Comparison of ENCODE assay signal across 1 cellular context in genomic region chr22:20080776-20081654, GRCh38.
TF ChIP-seq lines count a peak whose summit lies in the region.

No MANE protein-coding gene starts in this region.

TF ChIP-seq in K562, 482 proteins besides CTCF, POLR2A, EP300 and RAD21 (continued from another document and continues in another):
- TF ChIP-seq, protein P1, sequence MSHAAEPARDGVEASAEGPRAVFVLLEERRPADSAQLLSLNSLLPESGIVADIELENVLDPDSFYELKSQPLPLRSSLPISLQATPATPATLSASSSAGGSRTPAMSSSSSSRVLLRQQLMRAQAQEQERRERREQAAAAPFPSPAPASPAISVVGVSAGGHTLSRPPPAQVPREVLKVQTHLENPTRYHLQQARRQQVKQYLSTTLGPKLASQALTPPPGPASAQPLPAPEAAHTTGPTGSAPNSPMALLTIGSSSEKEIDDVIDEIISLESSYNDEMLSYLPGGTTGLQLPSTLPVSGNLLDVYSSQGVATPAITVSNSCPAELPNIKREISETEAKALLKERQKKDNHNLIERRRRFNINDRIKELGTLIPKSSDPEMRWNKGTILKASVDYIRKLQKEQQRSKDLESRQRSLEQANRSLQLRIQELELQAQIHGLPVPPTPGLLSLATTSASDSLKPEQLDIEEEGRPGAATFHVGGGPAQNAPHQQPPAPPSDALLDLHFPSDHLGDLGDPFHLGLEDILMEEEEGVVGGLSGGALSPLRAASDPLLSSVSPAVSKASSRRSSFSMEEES (CRISPR knock-in tag; IDR thresholded peaks at IDR 0.05) = peak; percentile 19; the same call in 1 of the 2 replicates
- TF ChIP-seq CREB1 (IDR thresholded peaks at IDR 0.05) = no peak
- no peak for TF ChIP-seq CREB1 (CRISPR knock-in tag; IDR thresholded peaks at IDR 0.05)
- TF ChIP-seq ETS2 (tag; IDR thresholded peaks at IDR 0.05; ENCODE audit: borderline replicate concordance, poor library complexity, severe bottlenecking) = no peak
- TF ChIP-seq, protein P2, sequence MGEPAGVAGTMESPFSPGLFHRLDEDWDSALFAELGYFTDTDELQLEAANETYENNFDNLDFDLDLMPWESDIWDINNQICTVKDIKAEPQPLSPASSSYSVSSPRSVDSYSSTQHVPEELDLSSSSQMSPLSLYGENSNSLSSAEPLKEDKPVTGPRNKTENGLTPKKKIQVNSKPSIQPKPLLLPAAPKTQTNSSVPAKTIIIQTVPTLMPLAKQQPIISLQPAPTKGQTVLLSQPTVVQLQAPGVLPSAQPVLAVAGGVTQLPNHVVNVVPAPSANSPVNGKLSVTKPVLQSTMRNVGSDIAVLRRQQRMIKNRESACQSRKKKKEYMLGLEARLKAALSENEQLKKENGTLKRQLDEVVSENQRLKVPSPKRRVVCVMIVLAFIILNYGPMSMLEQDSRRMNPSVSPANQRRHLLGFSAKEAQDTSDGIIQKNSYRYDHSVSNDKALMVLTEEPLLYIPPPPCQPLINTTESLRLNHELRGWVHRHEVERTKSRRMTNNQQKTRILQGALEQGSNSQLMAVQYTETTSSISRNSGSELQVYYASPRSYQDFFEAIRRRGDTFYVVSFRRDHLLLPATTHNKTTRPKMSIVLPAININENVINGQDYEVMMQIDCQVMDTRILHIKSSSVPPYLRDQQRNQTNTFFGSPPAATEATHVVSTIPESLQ (CRISPR knock-in tag; IDR thresholded peaks at IDR 0.05) = no peak
- TF ChIP-seq ARNT (IDR thresholded peaks at IDR 0.05) = no peak
- no peak for TF ChIP-seq POLR3G (IDR thresholded peaks at IDR 0.05; ENCODE audit: extremely low read depth, insufficient read length, insufficient replicate concordance)
- TF ChIP-seq ZNF699 (CRISPR knock-in tag; IDR thresholded peaks at IDR 0.05; ENCODE audit: insufficient replicate concordance) = no peak
- TF ChIP-seq MCM7 (IDR thresholded peaks at IDR 0.05) = no peak
- no peak for TF ChIP-seq CREB3 (tag; conservative IDR thresholded peaks at IDR 0.05; ENCODE audit: low read depth)
- TF ChIP-seq THRAP3 (IDR thresholded peaks at IDR 0.05; ENCODE audit: borderline replicate concordance) = no peak
- TF ChIP-seq ZBTB12 (CRISPR knock-in tag; IDR thresholded peaks at IDR 0.05) = no peak; the same call in 1 of the 2 replicates
- TF ChIP-seq, protein P3, sequence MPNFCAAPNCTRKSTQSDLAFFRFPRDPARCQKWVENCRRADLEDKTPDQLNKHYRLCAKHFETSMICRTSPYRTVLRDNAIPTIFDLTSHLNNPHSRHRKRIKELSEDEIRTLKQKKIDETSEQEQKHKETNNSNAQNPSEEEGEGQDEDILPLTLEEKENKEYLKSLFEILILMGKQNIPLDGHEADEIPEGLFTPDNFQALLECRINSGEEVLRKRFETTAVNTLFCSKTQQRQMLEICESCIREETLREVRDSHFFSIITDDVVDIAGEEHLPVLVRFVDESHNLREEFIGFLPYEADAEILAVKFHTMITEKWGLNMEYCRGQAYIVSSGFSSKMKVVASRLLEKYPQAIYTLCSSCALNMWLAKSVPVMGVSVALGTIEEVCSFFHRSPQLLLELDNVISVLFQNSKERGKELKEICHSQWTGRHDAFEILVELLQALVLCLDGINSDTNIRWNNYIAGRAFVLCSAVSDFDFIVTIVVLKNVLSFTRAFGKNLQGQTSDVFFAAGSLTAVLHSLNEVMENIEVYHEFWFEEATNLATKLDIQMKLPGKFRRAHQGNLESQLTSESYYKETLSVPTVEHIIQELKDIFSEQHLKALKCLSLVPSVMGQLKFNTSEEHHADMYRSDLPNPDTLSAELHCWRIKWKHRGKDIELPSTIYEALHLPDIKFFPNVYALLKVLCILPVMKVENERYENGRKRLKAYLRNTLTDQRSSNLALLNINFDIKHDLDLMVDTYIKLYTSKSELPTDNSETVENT (CRISPR knock-in tag; IDR thresholded peaks at IDR 0.05) = peak; percentile 87
- no peak for TF ChIP-seq TAF1 (IDR thresholded peaks at IDR 0.05; ENCODE audit: control insufficient read depth, extremely low read depth, insufficient read depth, low read length, severe bottlenecking)
- TF ChIP-seq ZNF408 (CRISPR knock-in tag; IDR thresholded peaks at IDR 0.05; ENCODE audit: low read depth) = 0 out of 2 replicates have a peak, but pooled peaks have one; percentile 46
- TF ChIP-seq CBX8 (IDR thresholded peaks at IDR 0.05; ENCODE audit: borderline replicate concordance, extremely low read depth, low read depth, low read length, poor library complexity, severe bottlenecking) = no peak
- TF ChIP-seq, protein P4, sequence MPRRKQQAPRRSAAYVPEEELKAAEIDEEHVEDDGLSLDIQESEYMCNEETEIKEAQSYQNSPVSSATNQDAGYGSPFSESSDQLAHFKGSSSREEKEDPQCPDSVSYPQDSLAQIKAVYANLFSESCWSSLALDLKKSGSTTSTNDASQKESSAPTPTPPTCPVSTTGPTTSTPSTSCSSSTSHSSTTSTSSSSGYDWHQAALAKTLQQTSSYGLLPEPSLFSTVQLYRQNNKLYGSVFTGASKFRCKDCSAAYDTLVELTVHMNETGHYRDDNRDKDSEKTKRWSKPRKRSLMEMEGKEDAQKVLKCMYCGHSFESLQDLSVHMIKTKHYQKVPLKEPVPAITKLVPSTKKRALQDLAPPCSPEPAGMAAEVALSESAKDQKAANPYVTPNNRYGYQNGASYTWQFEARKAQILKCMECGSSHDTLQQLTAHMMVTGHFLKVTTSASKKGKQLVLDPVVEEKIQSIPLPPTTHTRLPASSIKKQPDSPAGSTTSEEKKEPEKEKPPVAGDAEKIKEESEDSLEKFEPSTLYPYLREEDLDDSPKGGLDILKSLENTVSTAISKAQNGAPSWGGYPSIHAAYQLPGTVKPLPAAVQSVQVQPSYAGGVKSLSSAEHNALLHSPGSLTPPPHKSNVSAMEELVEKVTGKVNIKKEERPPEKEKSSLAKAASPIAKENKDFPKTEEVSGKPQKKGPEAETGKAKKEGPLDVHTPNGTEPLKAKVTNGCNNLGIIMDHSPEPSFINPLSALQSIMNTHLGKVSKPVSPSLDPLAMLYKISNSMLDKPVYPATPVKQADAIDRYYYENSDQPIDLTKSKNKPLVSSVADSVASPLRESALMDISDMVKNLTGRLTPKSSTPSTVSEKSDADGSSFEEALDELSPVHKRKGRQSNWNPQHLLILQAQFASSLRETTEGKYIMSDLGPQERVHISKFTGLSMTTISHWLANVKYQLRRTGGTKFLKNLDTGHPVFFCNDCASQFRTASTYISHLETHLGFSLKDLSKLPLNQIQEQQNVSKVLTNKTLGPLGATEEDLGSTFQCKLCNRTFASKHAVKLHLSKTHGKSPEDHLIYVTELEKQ (CRISPR knock-in tag; IDR thresholded peaks at IDR 0.05) = peak; percentile 41; the same call in 1 of the 2 replicates
- no peak for TF ChIP-seq ZBTB2 (IDR thresholded peaks at IDR 0.05)
- TF ChIP-seq AFF1 (IDR thresholded peaks at IDR 0.05; ENCODE audit: low read depth in 1 of 2, partially characterized antibody in 2 of 2) = no peak
- TF ChIP-seq ZNF277 (CRISPR knock-in tag; IDR thresholded peaks at IDR 0.05; ENCODE audit: borderline replicate concordance) = no peak
- TF ChIP-seq KAT2B (IDR thresholded peaks at IDR 0.05; ENCODE audit: low read depth, low read length) = no peak
- no peak for TF ChIP-seq ARID2 (IDR thresholded peaks at IDR 0.05)
- TF ChIP-seq NCOA4 (IDR thresholded peaks at IDR 0.05; ENCODE audit: partially characterized antibody) = no peak
- TF ChIP-seq KDM2B (CRISPR knock-in tag; IDR thresholded peaks at IDR 0.05) = no peak; the same call in 1 of the 2 replicates
- TF ChIP-seq BRCA1 (IDR thresholded peaks at IDR 0.05) = no peak
- no peak for TF ChIP-seq BRCA1 (CRISPR knock-in tag; IDR thresholded peaks at IDR 0.05)
- TF ChIP-seq, protein P5, sequence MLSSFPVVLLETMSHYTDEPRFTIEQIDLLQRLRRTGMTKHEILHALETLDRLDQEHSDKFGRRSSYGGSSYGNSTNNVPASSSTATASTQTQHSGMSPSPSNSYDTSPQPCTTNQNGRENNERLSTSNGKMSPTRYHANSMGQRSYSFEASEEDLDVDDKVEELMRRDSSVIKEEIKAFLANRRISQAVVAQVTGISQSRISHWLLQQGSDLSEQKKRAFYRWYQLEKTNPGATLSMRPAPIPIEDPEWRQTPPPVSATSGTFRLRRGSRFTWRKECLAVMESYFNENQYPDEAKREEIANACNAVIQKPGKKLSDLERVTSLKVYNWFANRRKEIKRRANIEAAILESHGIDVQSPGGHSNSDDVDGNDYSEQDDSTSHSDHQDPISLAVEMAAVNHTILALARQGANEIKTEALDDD (IDR thresholded peaks at IDR 0.05) = no peak
- TF ChIP-seq SETDB1 (IDR thresholded peaks at IDR 0.05; ENCODE audit: low read length) = peak; percentile 91
- TF ChIP-seq CC2D1A (IDR thresholded peaks at IDR 0.05) = no peak
- TF ChIP-seq ZFPM2 (CRISPR knock-in tag; IDR thresholded peaks at IDR 0.05) = no peak; the same call in 1 of the 2 replicates
- peak; percentile 84; the same call in 1 of the 2 replicates for TF ChIP-seq RHOXF2B (CRISPR knock-in tag; conservative IDR thresholded peaks at IDR 0.05)
- TF ChIP-seq BRF2 (IDR thresholded peaks at IDR 0.05; ENCODE audit: borderline replicate concordance, insufficient read depth, insufficient read length) = no peak
- no peak for TF ChIP-seq RBFOX2 (IDR thresholded peaks at IDR 0.05; ENCODE audit: low read depth, low read length)
- TF ChIP-seq ZBTB8A (IDR thresholded peaks at IDR 0.05; ENCODE audit: partially characterized antibody) = no peak
